Comparison of ENCODE assay signal across 7 cellular contexts in genomic region chr11:80155412-80156017, GRCh38.
DNase-seq lines count a peak whose midpoint lies in the region; ATAC-seq and TF ChIP-seq lines count a peak whose summit lies in the region.

No MANE protein-coding gene starts in this region.

- H4K20me1 ChIP-seq in OCI-LY7 (ENCODE audit: insufficient read depth, low read length): no peaks in the 10 kb centered on the region

- H3K36me3 ChIP-seq in OCI-LY7 (ENCODE audit: insufficient read depth, low read length): no peaks in the 10 kb centered on the region

- no peak overlapping the region for H3K27ac ChIP-seq in OCI-LY7 (ENCODE audit: low read depth, low read length, poor library complexity, severe bottlenecking)

- CTCF ChIA-PET in OCI-LY7 (lab: Charles Lee; ENCODE audit: unreplicated experiment): no interaction called here

- no peaks in the 10 kb centered on the region for H3K9me2 ChIP-seq in OCI-LY7 (ENCODE audit: insufficient read depth, low read length)

- no peak overlapping the region for H3K4me2 ChIP-seq in OCI-LY7 (ENCODE audit: low read length)

- H3K9me3 ChIP-seq in OCI-LY7 (ENCODE audit: low read length): no peaks in the 10 kb centered on the region

- H3K4me1 ChIP-seq in OCI-LY7 (ENCODE audit: insufficient read depth, low read length, poor library complexity, severe bottlenecking): no peaks in the 10 kb centered on the region

- intact Hi-C loops in OCI-LY7 (cut with micrococcal nuclease; ENCODE audit: unreplicated experiment): no loop called here

- ATAC-seq in HG02678 (IDR thresholded peaks at IDR 0.05; ENCODE audit: unreplicated experiment): peak; percentile 48
- ATAC-seq in HG03571 (IDR thresholded peaks at IDR 0.05; ENCODE audit: unreplicated experiment): no peak

- POLR2A ChIA-PET in OCI-LY7 (lab: Charles Lee): no interaction called here

- no peaks in the 10 kb centered on the region for H3K79me2 ChIP-seq in OCI-LY7 (ENCODE audit: insufficient read depth, low read depth, low read length)

- BruUV-seq in OCI-LY7 (replicated peaks; lab: Mats Ljungman, UMichigan): no TSS peak

- no peak overlapping the region for H2AFZ ChIP-seq in OCI-LY7 (ENCODE audit: low read length)

- DNase-seq in OCI-LY7 (ENCODE audit: low spot score) (peak; percentile 14), foreskin melanocyte (peak; percentile 18), HuH-7 (ENCODE audit: low spot score) (no peak), putamen (ENCODE audit: low spot score) (no peak)

- no peak overlapping the region for H3K4me3 ChIP-seq in OCI-LY7 (ENCODE audit: low read depth, low read length, poor library complexity, severe bottlenecking)

- TF ChIP-seq CTCF in GM12874 (IDR thresholded peaks at IDR 0.05; ENCODE audit: insufficient read depth, low read depth, low read length): peak; percentile 43; the same call in 1 of the 2 replicates
- TF ChIP-seq CTCF in OCI-LY7 (conservative IDR thresholded peaks at IDR 0.05; ENCODE audit: low read length): peak; percentile 80

Comparison
In these comparisons a context has a peak if more than half of its experiments do, and no peak if none do; other contexts are left out.
1. DNase-seq: peak in OCI-LY7 (single experiment) and foreskin melanocyte (single experiment); none in HuH-7 (single experiment) and putamen (single experiment).